Comparison of ENCODE assay signal across 13 cellular contexts in the genomic region with DNA sequence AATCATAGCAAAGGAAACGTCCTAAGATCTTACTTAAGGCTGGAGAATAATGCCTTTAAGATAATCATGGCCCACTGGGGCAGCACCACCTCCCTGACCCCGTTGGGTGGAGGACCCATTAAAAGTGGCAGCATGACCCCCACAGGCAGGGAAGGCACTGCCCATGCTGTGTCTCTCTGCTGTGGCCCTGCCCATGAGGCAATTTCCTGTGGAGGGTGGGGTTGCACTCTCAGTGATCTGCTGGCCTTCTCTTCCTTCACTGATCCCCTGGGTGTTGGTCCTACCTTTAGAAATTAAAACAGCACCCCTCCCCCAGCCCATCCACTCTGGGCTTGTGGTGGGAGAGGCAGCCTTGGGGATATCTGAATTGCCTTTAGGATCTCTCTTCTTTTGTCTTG. TPM values are rescaled to one million over a fixed set of nuclear protein-coding genes. Genes with fewer than 3 reads are reported as not detected.
DNase-seq lines count a peak whose midpoint lies in the region; ATAC-seq and TF ChIP-seq lines count a peak whose summit lies in the region.
"Had no signal": no experiment of that assay in that cellular context is flagged by ENCODE, and none has a peak within 500 bp of the region (broad histone marks: within the 10 kb centered on the region; RNA-seq: fewer than 3 reads in every experiment).

No MANE protein-coding gene starts in this region.

- H3K36me3 ChIP-seq in HCT116 (ENCODE audit: control insufficient read depth in 1 of 2, insufficient read depth in 2 of 2, low read length in 2 of 2), result no peaks in the 10 kb centered on the region
- no peaks in the 10 kb centered on the region for H3K36me3 ChIP-seq in mammary epithelial cell (ENCODE audit: insufficient read depth, low read length)
- no peaks in the 10 kb centered on the region for H3K36me3 ChIP-seq in CD4-positive, alpha-beta memory T cell (ENCODE audit: insufficient read depth, low read length)
- H3K36me3 ChIP-seq: SJCRH30, upper lobe of left lung had no signal

- RAD21 ChIA-PET in HCT116 (lab: Charles Lee; ENCODE audit: low non-redundant PET in 1 of 2, low total read pairs in 2 of 2, uncharacterized antibody in 2 of 2, unreplicated experiment in 2 of 2), result no interaction called here

- no peaks in the 10 kb centered on the region for H3K27me3 ChIP-seq in HCT116 (ENCODE audit: insufficient read depth, low read length)
- H3K27me3 ChIP-seq in mammary epithelial cell (ENCODE audit: insufficient read depth, low read length), result no peaks in the 10 kb centered on the region
- H3K27me3 ChIP-seq in CD4-positive, alpha-beta memory T cell (ENCODE audit: insufficient read depth, low read length), result no peaks in the 10 kb centered on the region
- H3K27me3 ChIP-seq: SJCRH30, upper lobe of left lung had no signal

- no peak for TF ChIP-seq POLR2A in HCT116 (IDR thresholded peaks at IDR 0.05; ENCODE audit: borderline replicate concordance, extremely low read depth, insufficient read depth, insufficient read length)

- peak overlapping the region; percentile 81 for H3K27ac ChIP-seq in 22Rv1
- H3K27ac ChIP-seq in HCT116 (ENCODE audit: low read depth, low read length), result peak overlapping the region; percentile 26
- H3K27ac ChIP-seq in mammary epithelial cell (ENCODE audit: insufficient read depth, low read depth, low read length), result no peak overlapping the region
- H3K27ac ChIP-seq in CD4-positive, alpha-beta memory T cell (ENCODE audit: low read depth, low read length), result no peak overlapping the region
- H3K27ac ChIP-seq: SJCRH30 had no signal

- DNase-seq in HCT116 (ENCODE audit: low read depth, low spot score) (no peak), mammary epithelial cell (no peak), midbrain (lab: John Stamatoyannopoulos, UW) (peak; percentile 18), NCI-H1436 treated with DMSO at 0.1 percent for 48 hours (lab: John Stamatoyannopoulos, UW) (no peak), DMS153 treated with DMSO at 0.1 percent for 48 hours (lab: John Stamatoyannopoulos, UW; ENCODE audit: unreplicated experiment) (no peak)
- DNase-seq in activated T-helper 1 cell treated with anti-CD3 and anti-CD28 coated beads, Interleukin-12 subunit alpha, Interleukin-12 subunit beta, Interleukin-2, Interleukin-4 antibody, amounts not matched to agents 30 ng/mL and 10 ng/mL and 1 ng/mL, durations not matched to agents 14 hours and 24 hours and 36 hours (ENCODE audit: low spot score), result no peak
- no peak for DNase-seq in CD4-positive, alpha-beta memory T cell
- DNase-seq: activated CD4-positive, alpha-beta T cell treated with anti-CD3 and anti-CD28 coated beads for 4 hours; SJCRH30; stimulated activated CD4-positive, alpha-beta T cell treated with anti-CD3 and anti-CD28 coated beads, Interleukin-4, amount 100 ng/mL, for 24 hours had no signal

- peaks cover 0 to 7% of the 10 kb centered on the region in 2 experiments; a peak in 2 of 4 replicates for H3K9me3 ChIP-seq in HCT116 (ENCODE audit: control insufficient read depth in 1 of 2, insufficient read depth in 1 of 2, low read depth in 1 of 2, low read length in 2 of 2)
- peaks cover 5% of the 10 kb centered on the region for H3K9me3 ChIP-seq in mammary epithelial cell (replicated peaks; ENCODE audit: insufficient read depth, low read length)
- no peaks in the 10 kb centered on the region for H3K9me3 ChIP-seq in CD4-positive, alpha-beta memory T cell (ENCODE audit: control insufficient read depth in 1 of 2, low read length in 2 of 2)
- H3K9me3 ChIP-seq: SJCRH30, upper lobe of left lung had no signal

- TF ChIP-seq RAD21 in HCT116 (IDR thresholded peaks at IDR 0.05; ENCODE audit: low read depth), result no peak

- H3K79me2 ChIP-seq in HCT116 (ENCODE audit: insufficient read depth, low read length) (no peaks in the 10 kb centered on the region), mammary epithelial cell (ENCODE audit: insufficient read depth, low read length) (no peaks in the 10 kb centered on the region)

- H3K4me1 ChIP-seq in HCT116 (ENCODE audit: control insufficient read depth in 1 of 2, insufficient read depth in 2 of 2, low read length in 2 of 2), result peaks cover 12 to 19% of the 10 kb centered on the region in 2 experiments; a peak in 3 of 4 replicates
- peaks cover 10% of the 10 kb centered on the region for H3K4me1 ChIP-seq in mammary epithelial cell (ENCODE audit: insufficient read depth, low read length)
- H3K4me1 ChIP-seq in CD4-positive, alpha-beta memory T cell (ENCODE audit: insufficient read depth, low read length), result no peaks in the 10 kb centered on the region
- H3K4me1 ChIP-seq: SJCRH30 had no signal

- POLR2A ChIA-PET in HCT116 (lab: Charles Lee), result no interaction called here
- POLR2A ChIA-PET in CD4-positive, alpha-beta memory T cell (lab: Charles Lee; ENCODE audit: partially characterized antibody), result no interaction called here

- H3K4me1 Mint-ChIP-seq in activated T-helper 1 cell treated with anti-CD3 and anti-CD28 coated beads, Interleukin-12 subunit alpha, Interleukin-12 subunit beta, Interleukin-2, Interleukin-4 antibody, amounts not matched to agents 30 ng/mL and 10 ng/mL and 1 ng/mL, durations not matched to agents 14 hours and 24 hours and 36 hours (ENCODE audit: low read depth), result peaks cover 5% of the 10 kb centered on the region
- H3K4me1 Mint-ChIP-seq in CD4-positive, alpha-beta memory T cell, result peaks cover 0 to 5% (median 4%) of the 10 kb centered on the region in 4 donors

- H3K9me2 ChIP-seq in HCT116 (ENCODE audit: insufficient read depth), result no peaks in the 10 kb centered on the region

- no peak overlapping the region for H3K4me3 Mint-ChIP-seq in activated T-helper 1 cell treated with anti-CD3 and anti-CD28 coated beads, Interleukin-12 subunit alpha, Interleukin-12 subunit beta, Interleukin-2, Interleukin-4 antibody, amounts not matched to agents 30 ng/mL and 10 ng/mL and 1 ng/mL, durations not matched to agents 14 hours and 24 hours and 36 hours
- no peak overlapping the region for H3K4me3 Mint-ChIP-seq in CD4-positive, alpha-beta memory T cell

- H4K20me1 ChIP-seq in HCT116 (ENCODE audit: insufficient read depth) (no peaks in the 10 kb centered on the region), mammary epithelial cell (ENCODE audit: insufficient read depth, low read length) (no peaks in the 10 kb centered on the region)

- dilution Hi-C loops in mammary epithelial cell (cut with HindIII; ENCODE audit: low sequenced_read_pairs), result no loop called here

- intact Hi-C loops in HCT116 (cut with micrococcal nuclease) (no loop called here), mammary epithelial cell (cut with micrococcal nuclease) (no loop called here)
- intact Hi-C loops in activated T-helper 1 cell treated with anti-CD3 and anti-CD28 coated beads, Interleukin-12 subunit alpha, Interleukin-12 subunit beta, Interleukin-2, Interleukin-4 antibody, amounts not matched to agents 30 ng/mL and 10 ng/mL and 1 ng/mL, durations not matched to agents 14 hours and 24 hours and 36 hours (cut with micrococcal nuclease), result no loop called here
- intact Hi-C loops in CD4-positive, alpha-beta memory T cell (cut with micrococcal nuclease), result no loop called here

- BruUV-seq in HCT116 (replicated peaks; lab: Mats Ljungman, UMichigan) (no TSS peak), mammary epithelial cell (replicated peaks; lab: Mats Ljungman, UMichigan) (no TSS peak)

- peak; percentile 72 for ATAC-seq in HCT116

- H3K27ac Mint-ChIP-seq in activated T-helper 1 cell treated with anti-CD3 and anti-CD28 coated beads, Interleukin-12 subunit alpha, Interleukin-12 subunit beta, Interleukin-2, Interleukin-4 antibody, amounts not matched to agents 30 ng/mL and 10 ng/mL and 1 ng/mL, durations not matched to agents 14 hours and 24 hours and 36 hours, result no peak overlapping the region
- no peak overlapping the region for H3K27ac Mint-ChIP-seq in CD4-positive, alpha-beta memory T cell

- no peaks in the 10 kb centered on the region for H3K36me3 Mint-ChIP-seq in activated T-helper 1 cell treated with anti-CD3 and anti-CD28 coated beads, Interleukin-12 subunit alpha, Interleukin-12 subunit beta, Interleukin-2, Interleukin-4 antibody, amounts not matched to agents 30 ng/mL and 10 ng/mL and 1 ng/mL, durations not matched to agents 14 hours and 24 hours and 36 hours (ENCODE audit: low read depth)
- H3K36me3 Mint-ChIP-seq in CD4-positive, alpha-beta memory T cell, result peaks cover 0 to 4% of the 10 kb centered on the region in 2 donors

- CTCF ChIA-PET in HCT116 (lab: Charles Lee), result interaction anchor here (0.6 kb wide), 1 partner anchor 363 kb away, joined by 3 read pairs; no protein-coding TSS in a partner anchor
- CTCF ChIA-PET in mammary epithelial cell (lab: Charles Lee; ENCODE audit: low non-redundant PET), result no interaction called here
- CTCF ChIA-PET in CD4-positive, alpha-beta memory T cell (lab: Charles Lee; ENCODE audit: partially characterized antibody), result no interaction called here

- H3K9ac ChIP-seq in HCT116 (ENCODE audit: low read length), result no peak overlapping the region
- no peak overlapping the region for H3K9ac ChIP-seq in mammary epithelial cell (ENCODE audit: insufficient read depth, low read length)

- peaks cover 6% of the 10 kb centered on the region for H3K9me3 Mint-ChIP-seq in activated T-helper 1 cell treated with anti-CD3 and anti-CD28 coated beads, Interleukin-12 subunit alpha, Interleukin-12 subunit beta, Interleukin-2, Interleukin-4 antibody, amounts not matched to agents 30 ng/mL and 10 ng/mL and 1 ng/mL, durations not matched to agents 14 hours and 24 hours and 36 hours
- H3K9me3 Mint-ChIP-seq in CD4-positive, alpha-beta memory T cell, result peaks cover 0 to 8% (median under 1%) of the 10 kb centered on the region in 8 donors

- in situ Hi-C loops in mammary epithelial cell (cut with MboI; ENCODE audit: low sequenced_read_pairs in 2 of 2), result no loop called here

- H2AFZ ChIP-seq in HCT116 (ENCODE audit: low read depth, low read length, poor library complexity, severe bottlenecking) (peak overlapping the region; percentile 54), mammary epithelial cell (ENCODE audit: low read depth, low read length) (peak overlapping the region; percentile 28)

- TF ChIP-seq CTCF in 22Rv1 (IDR thresholded peaks at IDR 0.05), result no peak
- TF ChIP-seq CTCF in HCT116 (IDR thresholded peaks at IDR 0.05 in 2 of 3, conservative IDR thresholded peaks at IDR 0.05 in 1 of 3; ENCODE audit: borderline replicate concordance in 1 of 3, insufficient read depth in 1 of 3, low read depth in 2 of 3, low read length in 2 of 3), result no peak
- TF ChIP-seq CTCF in mammary epithelial cell (conservative IDR thresholded peaks at IDR 0.05 in 1 of 2, IDR thresholded peaks at IDR 0.05 in 1 of 2; ENCODE audit: extremely low read depth in 1 of 2, insufficient read depth in 1 of 2, low read depth in 1 of 2, low read length in 2 of 2), result no peak

- peaks cover 27% of the 10 kb centered on the region for H3K27me3 Mint-ChIP-seq in activated T-helper 1 cell treated with anti-CD3 and anti-CD28 coated beads, Interleukin-12 subunit alpha, Interleukin-12 subunit beta, Interleukin-2, Interleukin-4 antibody, amounts not matched to agents 30 ng/mL and 10 ng/mL and 1 ng/mL, durations not matched to agents 14 hours and 24 hours and 36 hours (ENCODE audit: insufficient read depth)
- peaks cover 6 to 7% of the 10 kb centered on the region in 2 donors for H3K27me3 Mint-ChIP-seq in CD4-positive, alpha-beta memory T cell

- WGBS in mammary epithelial cell (ENCODE audit: low coverage, missing lambda C conversion rate), result 79% methylated on average over 2 of the region's 2 CpGs

- peak overlapping the region; percentile 31 for H3K4me2 ChIP-seq in HCT116 (ENCODE audit: low read length)
- no peak overlapping the region for H3K4me2 ChIP-seq in mammary epithelial cell (ENCODE audit: insufficient read depth, low read depth, low read length)

- peak overlapping the region in 1 of 2 experiments; percentile 15; a peak in 1 of 4 replicates for H3K4me3 ChIP-seq in HCT116 (replicated peaks in 1 of 2; ENCODE audit: low read depth in 1 of 2, low read length in 2 of 2)
- H3K4me3 ChIP-seq in mammary epithelial cell (replicated peaks in 1 of 3; ENCODE audit: insufficient read depth in 1 of 3, low read depth in 2 of 3, low read length in 3 of 3), result no peak overlapping the region
- no peak overlapping the region for H3K4me3 ChIP-seq in CD4-positive, alpha-beta memory T cell (ENCODE audit: low read length in 2 of 2)
- H3K4me3 ChIP-seq: SJCRH30, upper lobe of left lung had no signal

RNA-seq across cellular contexts. Expression of a gene that starts 17.3 kb away (rescaled TPM):
- total RNA-seq in HCT116 (2021; ENCODE audit: unreplicated experiment) (2.3 TPM), mammary epithelial cell (not detected)
- polyA plus RNA-seq in HCT116 (2012), result 2.2 and 3.7 TPM in 2 replicates
- not detected for polyA plus RNA-seq in mammary epithelial cell
- polyA minus RNA-seq in mammary epithelial cell, result not detected
- total RNA-seq in activated T-helper 1 cell treated with anti-CD3 and anti-CD28 coated beads, Interleukin-12 subunit alpha, Interleukin-12 subunit beta, Interleukin-2, Interleukin-4 antibody, amounts not matched to agents 30 ng/mL and 10 ng/mL and 1 ng/mL, durations not matched to agents 14 hours and 24 hours and 36 hours, result not detected in 2 replicates
- 1 to 10 TPM; 1.3 to 1.4 TPM for total RNA-seq in CD4-positive, alpha-beta memory T cell
- 1 to 10 TPM; 1.4 to 1.9 TPM for polyA plus RNA-seq in CD4-positive, alpha-beta memory T cell
- total RNA-seq: HT1080, SJCRH30 had no signal

RNA-seq across cellular contexts. Expression of a gene that starts 37.0 kb away (rescaled TPM):
- 2.1 TPM for total RNA-seq in HCT116 (2021; ENCODE audit: unreplicated experiment)
- 0.37 and 0.91 TPM in 2 replicates for polyA plus RNA-seq in HCT116 (2012)
- not detected for total RNA-seq in mammary epithelial cell
- polyA plus RNA-seq in mammary epithelial cell, result not detected
- not detected for polyA minus RNA-seq in mammary epithelial cell
- not detected in 2 replicates for total RNA-seq in activated T-helper 1 cell treated with anti-CD3 and anti-CD28 coated beads, Interleukin-12 subunit alpha, Interleukin-12 subunit beta, Interleukin-2, Interleukin-4 antibody, amounts not matched to agents 30 ng/mL and 10 ng/mL and 1 ng/mL, durations not matched to agents 14 hours and 24 hours and 36 hours
- total RNA-seq in CD4-positive, alpha-beta memory T cell, result not detected
- polyA plus RNA-seq in CD4-positive, alpha-beta memory T cell, result not detected
- total RNA-seq: HT1080, SJCRH30 had no signal

RNA-seq across cellular contexts. Expression of a gene that starts 47.9 kb away (rescaled TPM):
- total RNA-seq in HCT116 (2021; ENCODE audit: unreplicated experiment) (1.8 TPM), mammary epithelial cell (not detected)
- 0.77 and 1.4 TPM in 2 replicates for polyA plus RNA-seq in HCT116 (2012)
- not detected for polyA plus RNA-seq in mammary epithelial cell
- polyA minus RNA-seq in mammary epithelial cell, result not detected
- not detected in 2 replicates for total RNA-seq in activated T-helper 1 cell treated with anti-CD3 and anti-CD28 coated beads, Interleukin-12 subunit alpha, Interleukin-12 subunit beta, Interleukin-2, Interleukin-4 antibody, amounts not matched to agents 30 ng/mL and 10 ng/mL and 1 ng/mL, durations not matched to agents 14 hours and 24 hours and 36 hours
- not detected for total RNA-seq in CD4-positive, alpha-beta memory T cell
- not detected for polyA plus RNA-seq in CD4-positive, alpha-beta memory T cell
- total RNA-seq: HT1080, SJCRH30 had no signal

Comparison
In these comparisons a context has a peak if more than half of its experiments do, and no peak if none do; other contexts are left out.
1. H3K27ac ChIP-seq: peak in 22Rv1 (single experiment) and HCT116 (single experiment); none in mammary epithelial cell (single experiment) and CD4-positive, alpha-beta memory T cell (single experiment).